ENCODE assay signal across 8 cellular contexts in the genomic region with DNA sequence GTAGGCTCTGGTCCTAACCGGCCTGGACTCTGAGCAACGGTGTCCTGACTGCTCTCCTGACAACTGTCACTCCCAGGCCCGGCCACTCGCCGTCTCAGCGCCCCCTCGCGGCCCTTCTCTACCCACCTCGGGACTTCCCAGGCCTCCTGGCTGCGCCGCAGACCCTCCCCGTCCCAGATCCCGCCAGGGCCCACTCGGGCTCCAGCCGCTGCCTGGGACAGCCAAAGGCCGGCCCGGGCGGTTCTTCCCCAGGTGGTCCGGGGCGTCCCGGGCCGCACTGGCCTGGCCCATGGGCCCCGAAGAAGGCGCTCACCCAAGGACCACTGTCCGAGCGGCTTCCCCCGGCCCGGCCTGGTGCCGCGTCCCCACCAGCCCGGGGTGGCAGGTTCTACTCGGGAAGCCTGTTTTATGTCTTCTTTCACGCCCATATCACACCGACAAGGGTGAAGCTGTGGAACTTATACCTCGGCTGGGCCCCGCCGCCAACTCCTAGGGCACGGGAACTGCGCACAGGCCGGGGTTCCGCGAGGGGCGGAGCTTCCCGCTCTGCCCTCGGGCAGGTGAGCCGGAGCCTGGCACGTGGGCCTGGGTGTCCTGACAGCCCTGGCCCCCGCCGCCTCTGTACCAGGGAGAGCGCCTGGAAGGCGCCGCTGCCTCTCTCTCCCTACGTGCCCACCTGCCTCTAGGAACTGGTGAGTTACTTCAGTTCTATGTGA.
DNase-seq lines count a peak whose midpoint lies in the region; ATAC-seq, FAIRE-seq and TF ChIP-seq lines count a peak whose summit lies in the region.

No MANE protein-coding gene starts in this region.

- TF ChIP-seq CTCF in fibroblast of the aortic adventitia (IDR thresholded peaks at IDR 0.05; ENCODE audit: insufficient read depth, low read length) (no peak), nephron (IDR thresholded peaks at IDR 0.05; ENCODE audit: unreplicated experiment in 3 of 3) (peak; percentile 47 to 63 (median 49))

- peak overlapping the region; percentile 76 to 91 for H3K4me3 Mint-ChIP-seq in activated T-cell treated with anti-CD3 and anti-CD28 coated beads, Interleukin-2, amount 50 U/mL, for 72 hours
- H3K4me3 Mint-ChIP-seq in nephron: peak overlapping the region; percentile 59 to 68 (median 68)

- DNase-seq in GM18507 (ENCODE audit: extremely low spot score, insufficient read length, low read depth) (peak; percentile 8), NCI-H526 treated with DMSO at 0.1 percent for 48 hours (lab: John Stamatoyannopoulos, UW) (peak; percentile 62), fibroblast of the aortic adventitia (ENCODE audit: low read depth) (no peak), cerebellar nuclear complex (lab: John Stamatoyannopoulos, UW) (no peak)
- peak; percentile 86 to 87 for DNase-seq in activated T-cell treated with anti-CD3 and anti-CD28 coated beads, Interleukin-2, amount 50 U/mL, for 72 hours
- DNase-seq in stimulated activated naive CD4-positive, alpha-beta T cell (lab: John Stamatoyannopoulos, UW): peak; percentile 54 to 84 (median 70)

- H3K27ac Mint-ChIP-seq in activated T-cell treated with anti-CD3 and anti-CD28 coated beads, Interleukin-2, amount 50 U/mL, for 72 hours: peak overlapping the region; percentile 75
- H3K27ac Mint-ChIP-seq in nephron: peak overlapping the region in 1 of 3 experiments; percentile 73

- FAIRE-seq in GM18507 (lab: Jason Lieb, UNC): peak; percentile 9

- H3K4me3 ChIP-seq in fibroblast of the aortic adventitia (ENCODE audit: low read depth, low read length): peak overlapping the region; percentile 6

- peaks cover 22% of the 10 kb centered on the region for H3K4me1 Mint-ChIP-seq in activated T-cell treated with anti-CD3 and anti-CD28 coated beads, Interleukin-2, amount 50 U/mL, for 72 hours (ENCODE audit: low read depth)
- H3K4me1 Mint-ChIP-seq in nephron: peaks cover 7% of the 10 kb centered on the region

- H3K9me3 Mint-ChIP-seq in activated T-cell treated with anti-CD3 and anti-CD28 coated beads, Interleukin-2, amount 50 U/mL, for 72 hours: no peaks in the 10 kb centered on the region
- no peaks in the 10 kb centered on the region for H3K9me3 Mint-ChIP-seq in nephron

- peak; percentile 94 for ATAC-seq in HG02885 (IDR thresholded peaks at IDR 0.05; ENCODE audit: poor library complexity, unreplicated experiment)
- ATAC-seq in activated T-cell treated with anti-CD3 and anti-CD28 coated beads, Interleukin-2, amount 50 U/mL, for 72 hours (replicated peaks in 1 of 2): peak; percentile 94 to 95

- H3K27me3 Mint-ChIP-seq in activated T-cell treated with anti-CD3 and anti-CD28 coated beads, Interleukin-2, amount 50 U/mL, for 72 hours (ENCODE audit: low read depth): no peaks in the 10 kb centered on the region
- peaks cover 3% of the 10 kb centered on the region for H3K27me3 Mint-ChIP-seq in nephron (ENCODE audit: low read depth)

- H3K36me3 Mint-ChIP-seq in activated T-cell treated with anti-CD3 and anti-CD28 coated beads, Interleukin-2, amount 50 U/mL, for 72 hours (ENCODE audit: insufficient read depth in 2 of 2): no peaks in the 10 kb centered on the region
- no peaks in the 10 kb centered on the region for H3K36me3 Mint-ChIP-seq in nephron (ENCODE audit: low read depth)

Comparison
In these comparisons a context has a peak if more than half of its experiments do, and no peak if none do; other contexts are left out.
1. DNase-seq: peak in GM18507 (single experiment), NCI-H526 treated with DMSO at 0.1 percent for 48 hours (single experiment), activated T-cell treated with anti-CD3 and anti-CD28 coated beads, Interleukin-2, amount 50 U/mL, for 72 hours (2 of 2) and stimulated activated naive CD4-positive, alpha-beta T cell (6 of 6); none in fibroblast of the aortic adventitia (single experiment) and cerebellar nuclear complex (0 of 2).